Comparison of ENCODE assay signal across 1 cellular context in the genomic region with DNA sequence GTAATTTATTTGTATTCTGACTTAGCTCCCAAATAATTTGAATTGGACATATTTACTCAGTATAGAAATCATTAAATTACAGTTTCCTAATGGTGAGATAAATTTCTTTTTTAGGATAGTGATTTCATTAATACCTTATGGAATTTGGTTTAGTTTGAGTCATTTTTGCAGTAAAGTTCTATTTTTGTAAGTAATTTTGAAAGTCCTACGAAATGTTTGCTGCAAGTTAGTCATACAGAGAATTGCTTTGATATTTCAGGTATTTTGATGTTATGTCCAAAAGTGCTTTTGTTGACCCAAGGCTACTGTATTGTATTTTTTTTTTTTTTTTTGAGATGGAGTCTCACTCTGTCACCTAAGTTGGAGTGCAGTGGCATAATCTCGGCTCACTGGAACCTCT.
TF ChIP-seq lines count a peak whose summit lies in the region.

No MANE protein-coding gene starts in this region.

TF ChIP-seq in K562, 482 proteins besides CTCF, POLR2A, EP300 and RAD21 (continued from another document):
- TF ChIP-seq KLF1 (tag; IDR thresholded peaks at IDR 0.05) = no peak
- no peak for TF ChIP-seq CBX2 (IDR thresholded peaks at IDR 0.05; ENCODE audit: insufficient read depth, low read length, poor library complexity, severe bottlenecking)
- TF ChIP-seq, protein P1, sequence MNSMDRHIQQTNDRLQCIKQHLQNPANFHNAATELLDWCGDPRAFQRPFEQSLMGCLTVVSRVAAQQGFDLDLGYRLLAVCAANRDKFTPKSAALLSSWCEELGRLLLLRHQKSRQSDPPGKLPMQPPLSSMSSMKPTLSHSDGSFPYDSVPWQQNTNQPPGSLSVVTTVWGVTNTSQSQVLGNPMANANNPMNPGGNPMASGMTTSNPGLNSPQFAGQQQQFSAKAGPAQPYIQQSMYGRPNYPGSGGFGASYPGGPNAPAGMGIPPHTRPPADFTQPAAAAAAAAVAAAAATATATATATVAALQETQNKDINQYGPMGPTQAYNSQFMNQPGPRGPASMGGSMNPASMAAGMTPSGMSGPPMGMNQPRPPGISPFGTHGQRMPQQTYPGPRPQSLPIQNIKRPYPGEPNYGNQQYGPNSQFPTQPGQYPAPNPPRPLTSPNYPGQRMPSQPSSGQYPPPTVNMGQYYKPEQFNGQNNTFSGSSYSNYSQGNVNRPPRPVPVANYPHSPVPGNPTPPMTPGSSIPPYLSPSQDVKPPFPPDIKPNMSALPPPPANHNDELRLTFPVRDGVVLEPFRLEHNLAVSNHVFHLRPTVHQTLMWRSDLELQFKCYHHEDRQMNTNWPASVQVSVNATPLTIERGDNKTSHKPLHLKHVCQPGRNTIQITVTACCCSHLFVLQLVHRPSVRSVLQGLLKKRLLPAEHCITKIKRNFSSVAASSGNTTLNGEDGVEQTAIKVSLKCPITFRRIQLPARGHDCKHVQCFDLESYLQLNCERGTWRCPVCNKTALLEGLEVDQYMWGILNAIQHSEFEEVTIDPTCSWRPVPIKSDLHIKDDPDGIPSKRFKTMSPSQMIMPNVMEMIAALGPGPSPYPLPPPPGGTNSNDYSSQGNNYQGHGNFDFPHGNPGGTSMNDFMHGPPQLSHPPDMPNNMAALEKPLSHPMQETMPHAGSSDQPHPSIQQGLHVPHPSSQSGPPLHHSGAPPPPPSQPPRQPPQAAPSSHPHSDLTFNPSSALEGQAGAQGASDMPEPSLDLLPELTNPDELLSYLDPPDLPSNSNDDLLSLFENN (IDR thresholded peaks at IDR 0.05; ENCODE audit: low read depth in 2 of 2, low read length in 2 of 2) = no peak
- TF ChIP-seq, protein P2, sequence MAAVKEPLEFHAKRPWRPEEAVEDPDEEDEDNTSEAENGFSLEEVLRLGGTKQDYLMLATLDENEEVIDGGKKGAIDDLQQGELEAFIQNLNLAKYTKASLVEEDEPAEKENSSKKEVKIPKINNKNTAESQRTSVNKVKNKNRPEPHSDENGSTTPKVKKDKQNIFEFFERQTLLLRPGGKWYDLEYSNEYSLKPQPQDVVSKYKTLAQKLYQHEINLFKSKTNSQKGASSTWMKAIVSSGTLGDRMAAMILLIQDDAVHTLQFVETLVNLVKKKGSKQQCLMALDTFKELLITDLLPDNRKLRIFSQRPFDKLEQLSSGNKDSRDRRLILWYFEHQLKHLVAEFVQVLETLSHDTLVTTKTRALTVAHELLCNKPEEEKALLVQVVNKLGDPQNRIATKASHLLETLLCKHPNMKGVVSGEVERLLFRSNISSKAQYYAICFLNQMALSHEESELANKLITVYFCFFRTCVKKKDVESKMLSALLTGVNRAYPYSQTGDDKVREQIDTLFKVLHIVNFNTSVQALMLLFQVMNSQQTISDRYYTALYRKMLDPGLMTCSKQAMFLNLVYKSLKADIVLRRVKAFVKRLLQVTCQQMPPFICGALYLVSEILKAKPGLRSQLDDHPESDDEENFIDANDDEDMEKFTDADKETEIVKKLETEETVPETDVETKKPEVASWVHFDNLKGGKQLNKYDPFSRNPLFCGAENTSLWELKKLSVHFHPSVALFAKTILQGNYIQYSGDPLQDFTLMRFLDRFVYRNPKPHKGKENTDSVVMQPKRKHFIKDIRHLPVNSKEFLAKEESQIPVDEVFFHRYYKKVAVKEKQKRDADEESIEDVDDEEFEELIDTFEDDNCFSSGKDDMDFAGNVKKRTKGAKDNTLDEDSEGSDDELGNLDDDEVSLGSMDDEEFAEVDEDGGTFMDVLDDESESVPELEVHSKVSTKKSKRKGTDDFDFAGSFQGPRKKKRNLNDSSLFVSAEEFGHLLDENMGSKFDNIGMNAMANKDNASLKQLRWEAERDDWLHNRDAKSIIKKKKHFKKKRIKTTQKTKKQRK (IDR thresholded peaks at IDR 0.05; ENCODE audit: borderline replicate concordance, low read depth, low read length) = no peak
- no peak for TF ChIP-seq KAT2B (IDR thresholded peaks at IDR 0.05; ENCODE audit: low read depth, low read length)
- TF ChIP-seq PYGO2 (tag; IDR thresholded peaks at IDR 0.05) = no peak
- no peak for TF ChIP-seq WHSC1 (IDR thresholded peaks at IDR 0.05; ENCODE audit: low read length)
- no peak for TF ChIP-seq ZNF75A (CRISPR knock-in tag; IDR thresholded peaks at IDR 0.05)
- TF ChIP-seq TCF7 (IDR thresholded peaks at IDR 0.05; ENCODE audit: borderline replicate concordance) = no peak
- TF ChIP-seq NR0B1 (IDR thresholded peaks at IDR 0.05; ENCODE audit: partially characterized antibody) = no peak
- no peak for TF ChIP-seq ZNF431 (CRISPR knock-in tag; IDR thresholded peaks at IDR 0.05)
- no peak for TF ChIP-seq ETV6 (IDR thresholded peaks at IDR 0.05; ENCODE audit: borderline replicate concordance in 1 of 2, low read depth in 2 of 2, low read length in 1 of 2)
- no peak for TF ChIP-seq ETV6 (CRISPR knock-in tag; IDR thresholded peaks at IDR 0.05; ENCODE audit: borderline replicate concordance)
- no peak for TF ChIP-seq SIX5 (IDR thresholded peaks at IDR 0.05; ENCODE audit: borderline replicate concordance in 1 of 2, insufficient read depth in 1 of 2, low read depth in 1 of 2, low read length in 2 of 2)
- TF ChIP-seq PML (IDR thresholded peaks at IDR 0.05; ENCODE audit: low read length) = no peak
- no peak for TF ChIP-seq USF2 (CRISPR knock-in tag; IDR thresholded peaks at IDR 0.05)
TF ChIP-seq in K562: peak in this region for 0.
